In genomic region chr3:143011705-143012104, GRCh38 we compare ENCODE assay signal across 1 cellular context.
TF ChIP-seq lines count a peak whose summit lies in the region.

No MANE protein-coding gene starts in this region.

TF ChIP-seq in HEK293, 187 proteins besides CTCF, POLR2A, EP300 and RAD21 (continued from another document):
- TF ChIP-seq, protein P1, sequence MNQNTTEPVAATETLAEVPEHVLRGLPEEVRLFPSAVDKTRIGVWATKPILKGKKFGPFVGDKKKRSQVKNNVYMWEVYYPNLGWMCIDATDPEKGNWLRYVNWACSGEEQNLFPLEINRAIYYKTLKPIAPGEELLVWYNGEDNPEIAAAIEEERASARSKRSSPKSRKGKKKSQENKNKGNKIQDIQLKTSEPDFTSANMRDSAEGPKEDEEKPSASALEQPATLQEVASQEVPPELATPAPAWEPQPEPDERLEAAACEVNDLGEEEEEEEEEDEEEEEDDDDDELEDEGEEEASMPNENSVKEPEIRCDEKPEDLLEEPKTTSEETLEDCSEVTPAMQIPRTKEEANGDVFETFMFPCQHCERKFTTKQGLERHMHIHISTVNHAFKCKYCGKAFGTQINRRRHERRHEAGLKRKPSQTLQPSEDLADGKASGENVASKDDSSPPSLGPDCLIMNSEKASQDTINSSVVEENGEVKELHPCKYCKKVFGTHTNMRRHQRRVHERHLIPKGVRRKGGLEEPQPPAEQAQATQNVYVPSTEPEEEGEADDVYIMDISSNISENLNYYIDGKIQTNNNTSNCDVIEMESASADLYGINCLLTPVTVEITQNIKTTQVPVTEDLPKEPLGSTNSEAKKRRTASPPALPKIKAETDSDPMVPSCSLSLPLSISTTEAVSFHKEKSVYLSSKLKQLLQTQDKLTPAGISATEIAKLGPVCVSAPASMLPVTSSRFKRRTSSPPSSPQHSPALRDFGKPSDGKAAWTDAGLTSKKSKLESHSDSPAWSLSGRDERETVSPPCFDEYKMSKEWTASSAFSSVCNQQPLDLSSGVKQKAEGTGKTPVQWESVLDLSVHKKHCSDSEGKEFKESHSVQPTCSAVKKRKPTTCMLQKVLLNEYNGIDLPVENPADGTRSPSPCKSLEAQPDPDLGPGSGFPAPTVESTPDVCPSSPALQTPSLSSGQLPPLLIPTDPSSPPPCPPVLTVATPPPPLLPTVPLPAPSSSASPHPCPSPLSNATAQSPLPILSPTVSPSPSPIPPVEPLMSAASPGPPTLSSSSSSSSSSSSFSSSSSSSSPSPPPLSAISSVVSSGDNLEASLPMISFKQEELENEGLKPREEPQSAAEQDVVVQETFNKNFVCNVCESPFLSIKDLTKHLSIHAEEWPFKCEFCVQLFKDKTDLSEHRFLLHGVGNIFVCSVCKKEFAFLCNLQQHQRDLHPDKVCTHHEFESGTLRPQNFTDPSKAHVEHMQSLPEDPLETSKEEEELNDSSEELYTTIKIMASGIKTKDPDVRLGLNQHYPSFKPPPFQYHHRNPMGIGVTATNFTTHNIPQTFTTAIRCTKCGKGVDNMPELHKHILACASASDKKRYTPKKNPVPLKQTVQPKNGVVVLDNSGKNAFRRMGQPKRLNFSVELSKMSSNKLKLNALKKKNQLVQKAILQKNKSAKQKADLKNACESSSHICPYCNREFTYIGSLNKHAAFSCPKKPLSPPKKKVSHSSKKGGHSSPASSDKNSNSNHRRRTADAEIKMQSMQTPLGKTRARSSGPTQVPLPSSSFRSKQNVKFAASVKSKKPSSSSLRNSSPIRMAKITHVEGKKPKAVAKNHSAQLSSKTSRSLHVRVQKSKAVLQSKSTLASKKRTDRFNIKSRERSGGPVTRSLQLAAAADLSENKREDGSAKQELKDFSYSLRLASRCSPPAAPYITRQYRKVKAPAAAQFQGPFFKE (tag by site-specific recombination; IDR thresholded peaks at IDR 0.05; ENCODE audit: borderline replicate concordance) = no peak
- TF ChIP-seq, protein P2, sequence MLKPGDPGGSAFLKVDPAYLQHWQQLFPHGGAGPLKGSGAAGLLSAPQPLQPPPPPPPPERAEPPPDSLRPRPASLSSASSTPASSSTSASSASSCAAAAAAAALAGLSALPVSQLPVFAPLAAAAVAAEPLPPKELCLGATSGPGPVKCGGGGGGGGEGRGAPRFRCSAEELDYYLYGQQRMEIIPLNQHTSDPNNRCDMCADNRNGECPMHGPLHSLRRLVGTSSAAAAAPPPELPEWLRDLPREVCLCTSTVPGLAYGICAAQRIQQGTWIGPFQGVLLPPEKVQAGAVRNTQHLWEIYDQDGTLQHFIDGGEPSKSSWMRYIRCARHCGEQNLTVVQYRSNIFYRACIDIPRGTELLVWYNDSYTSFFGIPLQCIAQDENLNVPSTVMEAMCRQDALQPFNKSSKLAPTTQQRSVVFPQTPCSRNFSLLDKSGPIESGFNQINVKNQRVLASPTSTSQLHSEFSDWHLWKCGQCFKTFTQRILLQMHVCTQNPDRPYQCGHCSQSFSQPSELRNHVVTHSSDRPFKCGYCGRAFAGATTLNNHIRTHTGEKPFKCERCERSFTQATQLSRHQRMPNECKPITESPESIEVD (tag by site-specific recombination; IDR thresholded peaks at IDR 0.05) = 0 out of 2 replicates have a peak, but pooled peaks have one; percentile 9
- TF ChIP-seq ZNF354C (tag by site-specific recombination; IDR thresholded peaks at IDR 0.05; ENCODE audit: borderline replicate concordance, low read depth) (no peak), ZNF302 (tag by site-specific recombination; IDR thresholded peaks at IDR 0.05; ENCODE audit: low read depth) (no peak)
